1 cellular context compared by ENCODE assay signal in the genomic region with DNA sequence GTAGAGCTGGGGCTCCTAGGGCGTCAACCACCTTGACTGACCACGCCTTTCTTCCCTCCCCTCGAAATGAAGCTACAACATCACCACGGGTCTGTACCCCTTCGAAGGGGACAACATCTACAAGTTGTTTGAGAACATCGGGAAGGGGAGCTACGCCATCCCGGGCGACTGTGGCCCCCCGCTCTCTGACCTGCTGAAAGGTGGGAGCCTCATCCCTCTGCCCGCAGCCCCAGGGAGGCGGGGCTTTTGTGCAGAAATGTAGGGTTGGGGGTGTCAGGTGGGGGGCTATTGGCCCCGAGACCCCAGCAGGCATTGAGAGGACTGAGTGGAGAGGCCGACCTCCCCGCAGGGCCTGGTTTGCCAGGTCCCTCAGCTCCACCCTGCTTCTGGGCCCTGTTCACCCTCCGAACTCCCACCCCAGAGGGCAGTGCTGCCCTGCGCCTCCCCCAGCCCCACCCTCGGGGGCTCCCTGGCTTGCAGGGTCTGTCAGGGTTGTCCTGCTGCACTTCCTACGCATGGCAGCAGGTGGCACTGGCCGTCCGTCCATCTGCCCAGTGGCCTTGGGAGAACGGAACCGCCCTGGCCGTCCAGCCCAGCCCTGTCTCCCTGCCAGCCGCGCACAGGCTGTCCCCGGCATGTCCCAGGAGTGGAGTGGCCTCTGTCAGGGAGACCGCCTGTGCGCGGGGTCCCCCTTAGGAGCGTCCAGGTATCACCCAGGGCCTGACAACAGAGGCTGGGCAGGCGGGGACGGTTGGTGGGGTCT.
TF ChIP-seq lines count a peak whose summit lies in the region.

No MANE protein-coding gene starts in this region.

TF ChIP-seq in HEK293, 187 proteins besides CTCF, POLR2A, EP300 and RAD21 (continued from another document):
- no peak for TF ChIP-seq MZF1 (tag by site-specific recombination; IDR thresholded peaks at IDR 0.05; ENCODE audit: borderline replicate concordance)
